13 cellular contexts compared by ENCODE assay signal in the genomic region with DNA sequence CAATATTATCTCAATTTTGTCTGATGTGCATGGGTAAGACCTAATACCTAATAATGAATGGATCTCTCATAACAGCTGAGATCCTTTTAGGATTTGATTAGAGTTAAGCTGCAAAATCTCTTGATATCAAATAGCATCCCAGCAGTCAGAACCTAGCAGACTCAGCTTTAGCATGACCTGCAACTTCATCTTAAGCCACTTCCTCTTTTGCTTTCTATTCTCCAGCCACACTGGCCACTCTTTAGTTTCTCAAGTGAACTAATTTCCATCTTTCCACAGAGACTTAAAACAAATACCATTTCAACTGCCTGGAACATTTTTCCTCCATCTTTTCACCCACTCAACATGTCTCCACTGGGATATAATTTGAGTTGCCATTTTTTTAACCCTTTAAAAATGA.
DNase-seq lines count a peak whose midpoint lies in the region; ATAC-seq lines count a peak whose summit lies in the region.
"Had no signal": no experiment of that assay in that cellular context is flagged by ENCODE, and none has a peak within 500 bp of the region (broad histone marks: within the 10 kb centered on the region; RNA-seq: fewer than 3 reads in every experiment).

No MANE protein-coding gene starts in this region.

- no peaks in the 10 kb centered on the region for H3K9me3 Mint-ChIP-seq in naive thymus-derived CD8-positive, alpha-beta T cell
- H3K9me3 Mint-ChIP-seq: dendritic cell treated with granulocyte-macrophage colony-stimulating factor and Interleukin-4, amounts not matched to agents 40 ng/mL and 50 ng/mL, for 4 days had no signal

- POLR2A ChIA-PET in naive thymus-derived CD8-positive, alpha-beta T cell (lab: Charles Lee) = no interaction called here

- peak; percentile 95 for ATAC-seq in GM18861 (IDR thresholded peaks at IDR 0.05; ENCODE audit: unreplicated experiment)
- peak; percentile 95 for ATAC-seq in GM21723 (IDR thresholded peaks at IDR 0.05; ENCODE audit: unreplicated experiment)
- peak; percentile 91 for ATAC-seq in HG03196 (IDR thresholded peaks at IDR 0.05; ENCODE audit: unreplicated experiment)
- ATAC-seq in naive thymus-derived CD8-positive, alpha-beta T cell = no peak
- ATAC-seq: WTC11 had no signal

- no peaks in the 10 kb centered on the region for H3K36me3 Mint-ChIP-seq in naive thymus-derived CD8-positive, alpha-beta T cell
- H3K36me3 Mint-ChIP-seq: CD4-positive, alpha-beta memory T cell; WTC11 had no signal

- no peaks in the 10 kb centered on the region for H3K27me3 Mint-ChIP-seq in naive thymus-derived CD8-positive, alpha-beta T cell
- H3K27me3 Mint-ChIP-seq: CD4-positive, alpha-beta memory T cell; dendritic cell treated with granulocyte-macrophage colony-stimulating factor and Interleukin-4, amounts not matched to agents 40 ng/mL and 50 ng/mL, for 4 days had no signal

- H3K4me3 Mint-ChIP-seq in naive thymus-derived CD8-positive, alpha-beta T cell = no peak overlapping the region
- H3K4me3 Mint-ChIP-seq: CD4-positive, alpha-beta memory T cell; dendritic cell treated with granulocyte-macrophage colony-stimulating factor and Interleukin-4, amounts not matched to agents 40 ng/mL and 50 ng/mL, for 4 days; WTC11 had no signal

- no peaks in the 10 kb centered on the region for H3K4me1 Mint-ChIP-seq in naive thymus-derived CD8-positive, alpha-beta T cell
- H3K4me1 Mint-ChIP-seq: CD4-positive, alpha-beta memory T cell had no signal

- peak; percentile 47 for DNase-seq in SKM-1 treated with dmso at 0.1 percent for 144 hours (lab: John Stamatoyannopoulos, UW; ENCODE audit: unreplicated experiment)
- DNase-seq in ureter (ENCODE audit: low spot score) = no peak
- no peak for DNase-seq in SHP77 (lab: John Stamatoyannopoulos, UW)
- DNase-seq in naive thymus-derived CD8-positive, alpha-beta T cell = no peak
- DNase-seq in NCI-H146 treated with DMSO at 0.1 percent for 48 hours (lab: John Stamatoyannopoulos, UW; ENCODE audit: unreplicated experiment) = no peak
- DNase-seq: activated naive CD4-positive, alpha-beta T cell treated with Interleukin-2 at 50 U/mL for 16 hours; CD4-positive, alpha-beta memory T cell; NCI-H524 treated with DMSO at 0.1 percent for 48 hours had no signal

- H3K27ac Mint-ChIP-seq in naive thymus-derived CD8-positive, alpha-beta T cell = no peak overlapping the region
- H3K27ac Mint-ChIP-seq: dendritic cell treated with granulocyte-macrophage colony-stimulating factor and Interleukin-4, amounts not matched to agents 40 ng/mL and 50 ng/mL, for 4 days; WTC11 had no signal

Comparison
In these comparisons a context has a peak if more than half of its experiments do, and no peak if none do; other contexts are left out.
1. ATAC-seq: peak in GM18861 (single experiment), GM21723 (single experiment) and HG03196 (single experiment); none in naive thymus-derived CD8-positive, alpha-beta T cell (0 of 2).